19 cellular contexts compared by ENCODE assay signal in genomic region chr1:219783605-219784004, GRCh38.
"Had no signal": no experiment of that assay in that cellular context is flagged by ENCODE, and none has a peak within 500 bp of the region (broad histone marks: within the 10 kb centered on the region; RNA-seq: fewer than 3 reads in every experiment).

No MANE protein-coding gene starts in this region.

- H3K4me3 ChIP-seq: ascending aorta, coronary artery, smooth muscle cell, thoracic aorta, upper lobe of left lung had no signal

- ATAC-seq: activated CD4-positive, CD25-positive, alpha-beta regulatory T cell treated with anti-CD3 and anti-CD28 coated beads, Interleukin-2, amount 50 U/mL, for 24 hours; activated T-cell treated with anti-CD3 and anti-CD28 coated beads, Interleukin-2, amount 50 U/mL, for 72 hours; foreskin keratinocyte; left cardiac atrium; naive thymus-derived CD8-positive, alpha-beta T cell; sciatic nerve; stimulated activated effector memory CD8-positive, alpha-beta T cell treated with anti-CD3 and anti-CD28 coated beads, Interleukin-12 subunit alpha, Interleukin-12 subunit beta, amount 100 ng/mL, for 72 hours had no signal

- H3K27ac ChIP-seq: ascending aorta, coronary artery, foreskin keratinocyte, parathyroid adenoma, thoracic aorta had no signal

- H3K36me3 ChIP-seq: ascending aorta, thoracic aorta, upper lobe of left lung had no signal

- H3K9me3 ChIP-seq: ascending aorta, thoracic aorta, upper lobe of left lung had no signal

- H3K27me3 ChIP-seq: ascending aorta, foreskin keratinocyte, upper lobe of left lung had no signal

- DNase-seq: activated CD4-positive, alpha-beta T cell treated with anti-CD3 and anti-CD28 coated beads, Interleukin-2, amount 50 U/mL, for 1 hour; activated effector memory CD4-positive, alpha-beta T cell treated with anti-CD3 and anti-CD28 coated beads, Interleukin-2, amount 50 U/mL, for 16 hours; activated T-cell treated with anti-CD3 and anti-CD28 coated beads, Interleukin-2, amount 50 U/mL, for 72 hours; foreskin keratinocyte; glutamatergic neuron; hippocampal formation; left cardiac atrium; mesendoderm; naive thymus-derived CD8-positive, alpha-beta T cell; stimulated activated CD4-positive, alpha-beta T cell treated with anti-CD3 and anti-CD28 coated beads, Interleukin-4, amount 100 ng/mL, for 24 hours; upper lobe of left lung had no signal

- H3K4me1 ChIP-seq: ascending aorta, foreskin keratinocyte, parathyroid adenoma had no signal
